34 cellular contexts compared by ENCODE assay signal in genomic region chr11:126012852-126013251, GRCh38.
"Had no signal": no experiment of that assay in that cellular context is flagged by ENCODE, and none has a peak within 500 bp of the region (broad histone marks: within the 10 kb centered on the region; RNA-seq: fewer than 3 reads in every experiment).

No MANE protein-coding gene starts in this region.

- ATAC-seq: activated naive CD4-positive, alpha-beta T cell treated with anti-CD3 and anti-CD28 coated beads, Interleukin-2, amount 50 U/mL, for 72 hours; activated naive CD8-positive, alpha-beta T cell treated with anti-CD3 and anti-CD28 coated beads, Interleukin-2, amount 50 U/mL, for 24 hours; activated T-cell treated with anti-CD3 and anti-CD28 coated beads, Interleukin-2, amount 50 U/mL, for 4 hours; activated T-cell treated with anti-CD3 and anti-CD28 coated beads, Interleukin-2, amount 50 U/mL, for 72 hours; activated T-helper 17 cell treated with anti-CD3 and anti-CD28 coated beads, Interleukin-2, amount 50 U/mL, for 72 hours; body of pancreas had no signal

- H3K27me3 ChIP-seq: adrenal gland, ascending aorta, body of pancreas, brain microvascular endothelial cell, breast epithelium, cardiac muscle cell had no signal

- H3K27ac ChIP-seq: adrenal gland, ascending aorta, body of pancreas, brain microvascular endothelial cell, breast epithelium, cardiac muscle cell had no signal

- H3K4me3 ChIP-seq: adrenal gland, ascending aorta, body of pancreas, breast epithelium, cardiac muscle cell had no signal

- H3K4me1 ChIP-seq: adrenal gland, ascending aorta, body of pancreas, breast epithelium had no signal

- DNase-seq: activated effector memory CD4-positive, alpha-beta T cell treated with anti-CD3 and anti-CD28 coated beads, Interleukin-2, amount 50 U/mL, for 16 hours; activated effector memory CD4-positive, alpha-beta T cell treated with Interleukin-2 at 50 U/mL for 16 hours; activated gamma-delta T cell; activated gamma-delta T cell treated with Interleukin-2 at 50 U/mL for 16 hours; activated naive CD4-positive, alpha-beta T cell; activated naive CD4-positive, alpha-beta T cell treated with anti-CD3 and anti-CD28 coated beads for 36 hours; activated naive CD4-positive, alpha-beta T cell treated with anti-CD3 and anti-CD28 coated beads, Interleukin-2, amount 10 ng/mL, durations not matched to agents 7 days and 5 days; activated naive CD4-positive, alpha-beta T cell treated with anti-CD3 and anti-CD28 coated beads, Interleukin-2, amount 50 U/mL, for 16 hours; activated naive CD4-positive, alpha-beta T cell treated with Interleukin-2 at 50 U/mL for 16 hours; activated naive CD8-positive, alpha-beta T cell treated with anti-CD3 and anti-CD28 coated beads for 36 hours; activated naive CD8-positive, alpha-beta T cell treated with anti-CD3 and anti-CD28 coated beads, Interleukin-2, amount 10 ng/mL, durations not matched to agents 7 days and 5 days; activated naive CD8-positive, alpha-beta T cell treated with anti-CD3 and anti-CD28 coated beads, Interleukin-2, amount 50 U/mL, for 24 hours; activated T-cell treated with anti-CD3 and anti-CD28 coated beads, Interleukin-2, amount 50 U/mL, for 1 hour; activated T-cell treated with anti-CD3 and anti-CD28 coated beads, Interleukin-2, amount 50 U/mL, for 24 hours; activated T-cell treated with anti-CD3 and anti-CD28 coated beads, Interleukin-2, amount 50 U/mL, for 4 hours; activated T-cell treated with anti-CD3 and anti-CD28 coated beads, Interleukin-2, amount 50 U/mL, for 48 hours; activated T-cell treated with anti-CD3 and anti-CD28 coated beads, Interleukin-2, amount 50 U/mL, for 72 hours; adrenal gland; amniotic stem cell; amygdala; anterior cingulate cortex; aorta; body of pancreas; brain microvascular endothelial cell; caudate nucleus; central memory CD4-positive, alpha-beta T cell; cerebellar nuclear complex had no signal

- H3K9me3 ChIP-seq: adrenal gland, ascending aorta, body of pancreas, breast epithelium had no signal

- H3K36me3 ChIP-seq: adrenal gland, brain microvascular endothelial cell, breast epithelium had no signal

- FAIRE-seq: astrocyte, bronchial epithelial cell had no signal
